In the genomic region with DNA sequence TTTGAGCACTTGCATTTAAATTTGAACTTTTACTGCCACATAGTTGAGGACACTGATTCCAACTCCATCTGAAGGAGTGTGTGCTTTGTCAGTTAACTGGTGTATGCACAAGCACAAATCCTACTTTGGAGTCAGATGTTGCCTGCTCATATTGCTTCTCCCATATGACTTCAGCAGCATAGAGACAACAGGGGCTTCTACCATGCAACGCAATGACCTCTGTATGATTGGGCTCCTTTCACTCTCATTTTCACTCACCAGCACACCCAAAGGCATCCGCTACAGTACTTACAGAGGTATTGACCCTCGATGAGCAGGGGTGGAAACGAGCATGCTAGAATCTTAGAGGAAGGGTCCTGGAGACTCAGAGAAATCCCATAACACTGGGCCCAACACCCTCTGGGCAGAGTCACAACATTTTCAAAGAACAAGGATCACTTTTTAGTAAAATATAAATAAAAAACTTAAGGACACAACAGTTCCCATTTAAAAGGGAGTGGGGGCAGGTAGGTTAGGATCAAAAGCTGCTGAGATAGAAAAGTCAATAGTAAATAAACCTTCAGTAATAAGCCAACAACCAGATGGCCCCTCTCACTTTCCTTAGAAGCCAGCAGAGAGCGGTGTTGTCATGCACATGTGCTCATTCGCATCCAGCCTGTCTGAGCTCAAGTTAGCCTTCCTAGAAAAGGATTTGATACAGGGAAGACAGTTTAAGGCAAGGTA, we compare ENCODE assay signal across 8 cellular contexts.
DNase-seq lines count a peak whose midpoint lies in the region; ATAC-seq, FAIRE-seq and TF ChIP-seq lines count a peak whose summit lies in the region.

No MANE protein-coding gene starts in this region.

- no peak overlapping the region for H2AFZ ChIP-seq in keratinocyte (ENCODE audit: control insufficient read depth, low read length)

- dilution Hi-C loops in keratinocyte (cut with MboI; ENCODE audit: extremely low pct_ligation_motif_present, low sequenced_read_pairs) = no loop called here

- H3K4me1 ChIP-seq in A549 (no peaks in the 10 kb centered on the region), breast epithelium (no peaks in the 10 kb centered on the region), keratinocyte (ENCODE audit: control insufficient read depth, extremely low read depth, insufficient read depth, low read length) (no peaks in the 10 kb centered on the region), transverse colon (no peaks in the 10 kb centered on the region)

- POLR2A ChIA-PET in A549 (lab: Yijun Ruan, JAX) = no interaction called here

- H3K36me3 Mint-ChIP-seq in activated T-cell treated with anti-CD3 and anti-CD28 coated beads, Interleukin-2, amount 50 U/mL, for 72 hours (ENCODE audit: insufficient read depth in 2 of 2) = no peaks in the 10 kb centered on the region

- H3K9me3 Mint-ChIP-seq in activated T-cell treated with anti-CD3 and anti-CD28 coated beads, Interleukin-2, amount 50 U/mL, for 72 hours = peaks cover 0 to 4% of the 10 kb centered on the region in 2 donors

- H3K4me3 ChIP-seq in A549 (no peak overlapping the region), breast epithelium (no peak overlapping the region), keratinocyte (ENCODE audit: control insufficient read depth in 2 of 3, extremely low read depth in 1 of 3, insufficient read depth in 2 of 3, low read depth in 1 of 3, low read length in 3 of 3) (no peak overlapping the region), transverse colon (no peak overlapping the region)

- H3K27me3 ChIP-seq in breast epithelium (no peaks in the 10 kb centered on the region), keratinocyte (ENCODE audit: control insufficient read depth, extremely low read depth, insufficient read depth, low read length) (no peaks in the 10 kb centered on the region), transverse colon (no peaks in the 10 kb centered on the region)

- peak; percentile 82 to 89 for TF ChIP-seq RAD21 in A549 (conservative IDR thresholded peaks at IDR 0.05 in 1 of 2, IDR thresholded peaks at IDR 0.05 in 1 of 2)

- peak; percentile 50 to 79 for DNase-seq in A549 (ENCODE audit: low read depth in 1 of 2, low spot score in 1 of 2)
- DNase-seq in GM18507 (ENCODE audit: extremely low spot score, insufficient read length, low read depth) = peak; percentile 12
- DNase-seq in HK-2 (ENCODE audit: unreplicated experiment) = peak; percentile 18
- DNase-seq in NCI-H748 treated with DMSO at 0.1 percent for 48 hours (lab: John Stamatoyannopoulos, UW) = peak; percentile 82
- no peak for DNase-seq in breast epithelium (ENCODE audit: low spot score in 2 of 2)
- DNase-seq in keratinocyte (ENCODE audit: low read depth, low spot score) = no peak
- peak; percentile 25 for DNase-seq in transverse colon
- DNase-seq in activated T-cell treated with anti-CD3 and anti-CD28 coated beads, Interleukin-2, amount 50 U/mL, for 72 hours = no peak

- no peaks in the 10 kb centered on the region for H3K9me1 ChIP-seq in keratinocyte (ENCODE audit: control insufficient read depth, extremely low read depth, insufficient read depth, low read length)

- CTCF ChIA-PET in A549 (lab: Yijun Ruan, JAX) = interaction anchor here (0.5 to 2.0 kb wide), 18 partner anchors 9 to 1097 kb away, joined by 3 to 11 read pairs (median 4); no protein-coding TSS in a partner anchor

- no peak overlapping the region for H3K27ac Mint-ChIP-seq in activated T-cell treated with anti-CD3 and anti-CD28 coated beads, Interleukin-2, amount 50 U/mL, for 72 hours

- no peaks in the 10 kb centered on the region for H3K79me2 ChIP-seq in keratinocyte (ENCODE audit: control insufficient read depth, insufficient read depth, low read length)

- in situ Hi-C loops in transverse colon (cut with MboI; ENCODE audit: low pct_ligation_motif_present in 1 of 4, low pct_unique_long_range_greater_than_20kb in 1 of 4, low sequenced_read_pairs in 3 of 4) = loop anchor here in 3 of 4 donors (25.0 kb wide), 4 partner anchors 821 to 1096 kb away; no protein-coding TSS in a partner anchor

- peak; percentile 67 for TF ChIP-seq CTCF in A549 (IDR thresholded peaks at IDR 0.05)
- TF ChIP-seq CTCF in breast epithelium (IDR thresholded peaks at IDR 0.05) = peak in 2 of 3 donors; percentile 31 to 75
- TF ChIP-seq CTCF in keratinocyte (optimal IDR thresholded peaks at IDR 0.05 in 1 of 3, IDR thresholded peaks at IDR 0.05 in 1 of 3, conservative IDR thresholded peaks at IDR 0.05 in 1 of 3; ENCODE audit: extremely low read depth in 1 of 3, insufficient read depth in 2 of 3, low read length in 3 of 3) = peak; percentile 77 to 85 (median 79)
- peak; percentile 52 to 64 (median 55) for TF ChIP-seq CTCF in transverse colon (IDR thresholded peaks at IDR 0.05)

- H3K9ac ChIP-seq in keratinocyte (ENCODE audit: control insufficient read depth, extremely low read depth, insufficient read depth, low read length) = no peak overlapping the region

- H3K36me3 ChIP-seq in breast epithelium = no peaks in the 10 kb centered on the region
- no peaks in the 10 kb centered on the region for H3K36me3 ChIP-seq in keratinocyte (ENCODE audit: control insufficient read depth in 2 of 2, extremely low read depth in 1 of 2, insufficient read depth in 2 of 2, low read length in 2 of 2)
- H3K36me3 ChIP-seq in transverse colon = no peaks in the 10 kb centered on the region

- intact Hi-C loops in breast epithelium (cut with DNase I; ENCODE audit: low total_unique reads) = no loop called here
- intact Hi-C loops in transverse colon (cut with DNase I; ENCODE audit: low total_unique reads) = no loop called here

- no peaks in the 10 kb centered on the region for H3K27me3 Mint-ChIP-seq in activated T-cell treated with anti-CD3 and anti-CD28 coated beads, Interleukin-2, amount 50 U/mL, for 72 hours (ENCODE audit: low read depth)

- H3K9me3 ChIP-seq in A549 (no peaks in the 10 kb centered on the region), breast epithelium (no peaks in the 10 kb centered on the region), keratinocyte (ENCODE audit: control insufficient read depth, low read depth, low read length) (no peaks in the 10 kb centered on the region), transverse colon (no peaks in the 10 kb centered on the region)

- H3K4me1 Mint-ChIP-seq in activated T-cell treated with anti-CD3 and anti-CD28 coated beads, Interleukin-2, amount 50 U/mL, for 72 hours (ENCODE audit: low read depth) = no peaks in the 10 kb centered on the region

- no peak for FAIRE-seq in A549 (lab: Jason Lieb, UNC)
- peak; percentile 51 for FAIRE-seq in GM18507 (lab: Jason Lieb, UNC)
- no peak for FAIRE-seq in keratinocyte (lab: Jason Lieb, UNC)

- H3K4me2 ChIP-seq in A549 = no peak overlapping the region
- H3K4me2 ChIP-seq in keratinocyte (ENCODE audit: control insufficient read depth, extremely low read depth, insufficient read depth, low read depth, low read length) = no peak overlapping the region

- ATAC-seq in A549 = peak; percentile 98
- no peak for ATAC-seq in activated T-cell treated with anti-CD3 and anti-CD28 coated beads, Interleukin-2, amount 50 U/mL, for 72 hours (replicated peaks in 1 of 2)

- TF ChIP-seq EP300 in A549 (IDR thresholded peaks at IDR 0.05) = no peak
- no peak for TF ChIP-seq EP300 in transverse colon (IDR thresholded peaks at IDR 0.05; ENCODE audit: low read depth)

- H4K20me1 ChIP-seq in keratinocyte (ENCODE audit: control insufficient read depth, extremely low read depth, insufficient read depth, low read length) = no peaks in the 10 kb centered on the region

- H3K4me3 Mint-ChIP-seq in activated T-cell treated with anti-CD3 and anti-CD28 coated beads, Interleukin-2, amount 50 U/mL, for 72 hours = no peak overlapping the region

- 33% methylated on average over 6 of the region's 6 CpGs for WGBS in A549 (ENCODE audit: missing lambda C conversion rate)
- 0 to 39% methylated on average over 2 to 6 of the region's 6 CpGs for WGBS in transverse colon (ENCODE audit: low coverage in 1 of 2), 2 donors

- H3K27ac ChIP-seq in A549 = no peak overlapping the region
- H3K27ac ChIP-seq in breast epithelium = no peak overlapping the region
- no peak overlapping the region for H3K27ac ChIP-seq in keratinocyte (ENCODE audit: control insufficient read depth, insufficient read depth, low read length)
- no peak overlapping the region for H3K27ac ChIP-seq in transverse colon

- TF ChIP-seq POLR2A in A549 (IDR thresholded peaks at IDR 0.05; ENCODE audit: low read length) (no peak), breast epithelium (IDR thresholded peaks at IDR 0.05) (no peak), transverse colon (IDR thresholded peaks at IDR 0.05) (no peak)

TF ChIP-seq in A549, 52 proteins besides CTCF, POLR2A, EP300 and RAD21:
- TF ChIP-seq CBX8 (IDR thresholded peaks at IDR 0.05) = no peak
- TF ChIP-seq RCOR1 (IDR thresholded peaks at IDR 0.05; ENCODE audit: low read depth, low read length) = no peak
- TF ChIP-seq SMC3 (IDR thresholded peaks at IDR 0.05) = peak; percentile 65
- TF ChIP-seq GATA3 (IDR thresholded peaks at IDR 0.05; ENCODE audit: borderline replicate concordance) = no peak
- no peak for TF ChIP-seq ZC3H11A (IDR thresholded peaks at IDR 0.05)
- TF ChIP-seq EHF (CRISPR knock-in tag; IDR thresholded peaks at IDR 0.05) = no peak
- TF ChIP-seq ESRRA (IDR thresholded peaks at IDR 0.05; ENCODE audit: borderline replicate concordance, low read length) = no peak
- TF ChIP-seq, protein P1, sequence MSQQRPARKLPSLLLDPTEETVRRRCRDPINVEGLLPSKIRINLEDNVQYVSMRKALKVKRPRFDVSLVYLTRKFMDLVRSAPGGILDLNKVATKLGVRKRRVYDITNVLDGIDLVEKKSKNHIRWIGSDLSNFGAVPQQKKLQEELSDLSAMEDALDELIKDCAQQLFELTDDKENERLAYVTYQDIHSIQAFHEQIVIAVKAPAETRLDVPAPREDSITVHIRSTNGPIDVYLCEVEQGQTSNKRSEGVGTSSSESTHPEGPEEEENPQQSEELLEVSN (IDR thresholded peaks at IDR 0.05; ENCODE audit: borderline replicate concordance, low read depth) = no peak

Comparison
In these comparisons a context has a peak if more than half of its experiments do, and no peak if none do; other contexts are left out.
1. ATAC-seq: peak in A549 (2 of 2); none in activated T-cell treated with anti-CD3 and anti-CD28 coated beads, Interleukin-2, amount 50 U/mL, for 72 hours (0 of 2).
2. DNase-seq: peak in A549 (2 of 2), GM18507 (single experiment), HK-2 (single experiment), NCI-H748 treated with DMSO at 0.1 percent for 48 hours (single experiment) and transverse colon (single experiment); none in breast epithelium (0 of 2), keratinocyte (single experiment) and activated T-cell treated with anti-CD3 and anti-CD28 coated beads, Interleukin-2, amount 50 U/mL, for 72 hours (0 of 2).
3. Peak in every context shown above with its lines, with median percentiles within 50 percentile points of each other: CTCF ChIP-seq.